27 cellular contexts compared by ENCODE assay signal in the genomic region with DNA sequence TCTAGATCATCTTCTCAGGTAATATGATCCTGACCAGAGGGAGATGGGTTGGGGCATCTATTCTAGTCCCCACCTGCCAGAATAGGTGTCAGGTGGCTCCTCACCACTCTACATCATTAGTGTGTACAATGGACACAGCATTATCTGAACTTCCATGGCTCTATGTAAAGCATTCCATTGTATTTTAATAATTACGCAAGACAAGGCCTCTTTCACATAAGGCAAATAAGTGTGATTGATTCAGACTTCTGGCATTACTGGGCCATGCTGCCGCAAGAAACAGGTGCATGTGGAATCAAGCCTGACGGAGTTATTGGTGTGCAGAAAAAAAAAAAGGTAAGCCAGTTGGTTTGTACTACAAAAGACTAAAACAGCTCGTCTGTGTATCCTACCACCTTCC. TPM values are rescaled to one million over a fixed set of nuclear protein-coding genes. Genes with fewer than 3 reads are reported as not detected.
DNase-seq lines count a peak whose midpoint lies in the region; ATAC-seq and TF ChIP-seq lines count a peak whose summit lies in the region.
"Had no signal": no experiment of that assay in that cellular context is flagged by ENCODE, and none has a peak within 500 bp of the region (broad histone marks: within the 10 kb centered on the region; RNA-seq: fewer than 3 reads in every experiment).

No MANE protein-coding gene starts in this region.

- no peak overlapping the region; the same call in 1 of the 2 replicates for H3K27ac ChIP-seq in SJCRH30
- H3K27ac ChIP-seq: cardiac muscle cell, colonic mucosa, epithelial cell of prostate, Peyer's patch, thoracic aorta, uterus had no signal

- no peaks in the 10 kb centered on the region for H3K27me3 ChIP-seq in SJCRH30
- H3K27me3 ChIP-seq: cardiac muscle cell, colonic mucosa, Peyer's patch, uterus had no signal

- TF ChIP-seq CTCF in GM13976 (IDR thresholded peaks at IDR 0.05; ENCODE audit: borderline replicate concordance, control extremely low read depth, extremely low read depth, insufficient read depth, missing control alignments): no peak

- H3K4me3 ChIP-seq in SJCRH30: no peak overlapping the region
- H3K4me3 ChIP-seq: cardiac muscle cell, colonic mucosa, Peyer's patch, thoracic aorta, uterus had no signal

- ATAC-seq in HG03378 (IDR thresholded peaks at IDR 0.05; ENCODE audit: unreplicated experiment): no peak
- ATAC-seq in esophagus mucosa: no peak
- ATAC-seq: activated CD4-positive, CD25-positive, alpha-beta regulatory T cell treated with anti-CD3 and anti-CD28 coated beads, Interleukin-2, amount 50 U/mL, for 24 hours; activated naive CD8-positive, alpha-beta T cell treated with anti-CD3 and anti-CD28 coated beads, Interleukin-2, amount 50 U/mL, for 24 hours; HCT116; left colon; natural killer cell treated with Interleukin-12 subunit alpha and Interleukin-12 subunit beta and Interleukin-15 and Interleukin-18, amount 100 ng/mL, for 72 hours; stimulated activated naive CD8-positive, alpha-beta T cell treated with anti-CD3 and anti-CD28 coated beads, Interleukin-15, Interleukin-2, amounts not matched to agents 100 U/mL and 50 U/mL, for 24 hours had no signal

- H3K9me3 ChIP-seq in SJCRH30 (replicated peaks): no peaks in the 10 kb centered on the region
- H3K9me3 ChIP-seq: colonic mucosa, Peyer's patch, thoracic aorta, uterus had no signal

- peaks cover 5% of the 10 kb centered on the region for H3K4me1 ChIP-seq in SJCRH30
- H3K4me1 ChIP-seq: colonic mucosa, uterus had no signal

- no peaks in the 10 kb centered on the region for H3K36me3 ChIP-seq in SJCRH30
- H3K36me3 ChIP-seq: cardiac muscle cell, colonic mucosa, Peyer's patch, thoracic aorta, uterus had no signal

- peak; percentile 86 for DNase-seq in COLO668 (lab: John Stamatoyannopoulos, UW; ENCODE audit: unreplicated experiment)
- DNase-seq in NCI-H2029 (lab: John Stamatoyannopoulos, UW): peak; percentile 78
- peak; percentile 65 for DNase-seq in NCI-H345 (lab: John Stamatoyannopoulos, UW)
- DNase-seq in SJCRH30: peak; percentile 18 to 69
- no peak for DNase-seq in stimulated activated CD4-positive, alpha-beta T cell treated with anti-CD3 and anti-CD28 coated beads, Interleukin-4, amount 100 ng/mL, for 4 hours
- no peak for DNase-seq in GM13976 (ENCODE audit: low spot score)
- DNase-seq: activated CD4-positive, alpha-beta T cell treated with anti-CD3 and anti-CD28 coated beads, Interleukin-2, amount 50 U/mL, for 48 hours; activated naive CD4-positive, alpha-beta T cell; activated naive CD8-positive, alpha-beta T cell treated with anti-CD3 and anti-CD28 coated beads, Interleukin-2, amount 50 U/mL, for 24 hours; CD4-positive, alpha-beta memory T cell; colonic mucosa; effector CD4-positive, alpha-beta T cell; KG1; left colon; NCI-H1092 treated with DMSO at 0.1 percent for 48 hours; Peyer's patch; SHP77; stimulated activated naive CD8-positive, alpha-beta T cell treated with anti-CD3 and anti-CD28 coated beads, Interleukin-15, Interleukin-2, amounts not matched to agents 100 U/mL and 50 U/mL, for 24 hours; uterus had no signal

- in situ Hi-C loops in GM13976 (cut with MboI; ENCODE audit: low sequenced_read_pairs, unreplicated experiment): no loop called here

RNA-seq across cellular contexts. Expression of gene DDHD1, which starts 3.1 kb away (rescaled TPM):
- total RNA-seq in SJCRH30 (2014; rRNA removed; shearing (Covaris generic)): 34.0 and 41.3 TPM in 2 replicates
- 2.8 TPM for total RNA-seq in esophagus mucosa

Comparison
In these comparisons a context has a peak if more than half of its experiments do, and no peak if none do; other contexts are left out.
1. DNase-seq: peak in COLO668 (single experiment), NCI-H2029 (single experiment), NCI-H345 (single experiment) and SJCRH30 (2 of 2); none in stimulated activated CD4-positive, alpha-beta T cell treated with anti-CD3 and anti-CD28 coated beads, Interleukin-4, amount 100 ng/mL, for 4 hours (0 of 2) and GM13976 (single experiment).